26 cellular contexts compared by ENCODE assay signal in the genomic region with DNA sequence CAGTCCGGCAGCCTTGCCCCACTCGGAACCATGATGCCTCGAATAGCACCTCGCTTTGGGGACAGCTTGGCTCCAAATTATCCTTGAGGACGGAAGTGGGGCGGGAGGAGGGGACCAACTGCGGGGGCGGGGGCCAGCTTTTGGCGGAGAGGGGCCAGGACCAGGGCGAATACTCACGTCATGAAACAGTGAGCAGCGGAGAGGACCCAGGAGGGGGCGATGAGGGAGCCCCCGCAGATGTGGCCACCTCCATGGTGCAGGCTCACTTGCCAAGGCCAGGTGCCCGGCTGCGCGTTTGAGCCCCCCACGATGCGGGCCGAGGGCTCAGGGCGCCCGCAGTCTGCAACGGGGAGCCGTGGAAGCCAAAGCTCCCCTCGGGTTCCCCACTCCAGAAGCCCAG. TPM values are rescaled to one million over a fixed set of nuclear protein-coding genes. Genes with fewer than 3 reads are reported as not detected.
DNase-seq lines count a peak whose midpoint lies in the region; ATAC-seq and TF ChIP-seq lines count a peak whose summit lies in the region.
"Had no signal": no experiment of that assay in that cellular context is flagged by ENCODE, and none has a peak within 500 bp of the region (broad histone marks: within the 10 kb centered on the region; RNA-seq: fewer than 3 reads in every experiment).

No MANE protein-coding gene starts in this region.

- H3K9me3 Mint-ChIP-seq in WTC11 (no peaks in the 10 kb centered on the region), HFFc6 (no peaks in the 10 kb centered on the region)
- no peaks in the 10 kb centered on the region for H3K9me3 Mint-ChIP-seq in activated CD4-positive, alpha-beta memory T cell treated with anti-CD3 and anti-CD28 coated beads, Interleukin-2, amount 10 ng/mL, durations not matched to agents 7 days and 5 days
- H3K9me3 Mint-ChIP-seq: CD8-positive, alpha-beta T cell had no signal

- no peaks in the 10 kb centered on the region for H3K27me3 ChIP-seq in BLaER1 treated with 17β-estradiol and CSF1 and Interleukin-3, amounts not matched to agents 10 nM and 100 nM
- peaks cover 23% of the 10 kb centered on the region for H3K27me3 ChIP-seq in H7 (ENCODE audit: control insufficient read depth, insufficient read depth, low read length)
- peaks cover 30% of the 10 kb centered on the region for H3K27me3 ChIP-seq in iPS-15b (ENCODE audit: control insufficient read depth, insufficient read depth, low read length)
- no peaks in the 10 kb centered on the region for H3K27me3 ChIP-seq in A673 (replicated peaks; ENCODE audit: insufficient read depth, low read depth, low read length, poor library complexity)

- H3K27ac ChIP-seq in BLaER1 treated with 17β-estradiol and CSF1 and Interleukin-3, amounts not matched to agents 10 nM and 100 nM: peak overlapping the region; percentile 18 to 77 (median 57); a peak in 17 of 22 replicates
- H3K27ac ChIP-seq in A673 (ENCODE audit: low read depth, low read length, poor library complexity, severe bottlenecking): no peak overlapping the region
- H3K27ac ChIP-seq: C4-2B, SJSA1 had no signal

- POLR2A ChIA-PET in WTC11 (lab: Charles Lee): interaction anchor here (0.6 to 1.9 kb wide), 3 partner anchors 14 to 46 kb away, joined by 3 to 7 read pairs (median 4); a partner anchor contains a TSS
- POLR2A ChIA-PET in A673 (lab: Charles Lee; ENCODE audit: low non-redundant PET): no interaction called here
- POLR2A ChIA-PET in activated CD4-positive, alpha-beta memory T cell treated with anti-CD3 and anti-CD28 coated beads, Interleukin-2, amount 10 ng/mL, durations not matched to agents 7 days and 5 days (lab: Charles Lee): no interaction called here

- CTCF ChIA-PET in WTC11 (lab: Charles Lee): interaction anchor here (0.6 to 1.5 kb wide), 4 partner anchors 17 to 307 kb away, joined by 3 to 4 read pairs (median 4); a partner anchor contains a TSS
- CTCF ChIA-PET in A673 (lab: Charles Lee): no interaction called here
- CTCF ChIA-PET in activated CD4-positive, alpha-beta memory T cell treated with anti-CD3 and anti-CD28 coated beads, Interleukin-2, amount 10 ng/mL, durations not matched to agents 7 days and 5 days (lab: Charles Lee): no interaction called here

- no peak overlapping the region for H3K27ac Mint-ChIP-seq in WTC11
- H3K27ac Mint-ChIP-seq in HFFc6: no peak overlapping the region
- H3K27ac Mint-ChIP-seq in activated CD4-positive, alpha-beta memory T cell treated with anti-CD3 and anti-CD28 coated beads, Interleukin-2, amount 10 ng/mL, durations not matched to agents 7 days and 5 days: no peak overlapping the region
- H3K27ac Mint-ChIP-seq: CD8-positive, alpha-beta T cell had no signal

- H3K4me3 ChIP-seq in BLaER1 treated with 17β-estradiol and CSF1 and Interleukin-3, amounts not matched to agents 10 nM and 100 nM: peak overlapping the region in 4 of 10 experiments; percentile 15 to 42 (median 34); a peak in 4 of 20 replicates
- H3K4me3 ChIP-seq in H7 (ENCODE audit: insufficient read depth, low read depth, low read length) (peak overlapping the region; percentile 53), iPS-15b (ENCODE audit: low read depth, low read length) (peak overlapping the region; percentile 59), A673 (ENCODE audit: low read depth, low read length, poor library complexity, severe bottlenecking) (no peak overlapping the region)
- H3K4me3 ChIP-seq: SJSA1 had no signal

- H3K36me3 Mint-ChIP-seq in WTC11 (no peaks in the 10 kb centered on the region), HFFc6 (ENCODE audit: low read depth) (no peaks in the 10 kb centered on the region)
- H3K36me3 Mint-ChIP-seq in activated CD4-positive, alpha-beta memory T cell treated with anti-CD3 and anti-CD28 coated beads, Interleukin-2, amount 10 ng/mL, durations not matched to agents 7 days and 5 days (ENCODE audit: low read depth): no peaks in the 10 kb centered on the region
- H3K36me3 Mint-ChIP-seq: CD8-positive, alpha-beta T cell had no signal

- no TSS peak for BruUV-seq in A673 (replicated peaks; lab: Mats Ljungman, UMichigan)

- H3K4me3 Mint-ChIP-seq in WTC11 (peak overlapping the region; percentile 55), HFFc6 (no peak overlapping the region)
- H3K4me3 Mint-ChIP-seq in activated CD4-positive, alpha-beta memory T cell treated with anti-CD3 and anti-CD28 coated beads, Interleukin-2, amount 10 ng/mL, durations not matched to agents 7 days and 5 days: no peak overlapping the region
- H3K4me3 Mint-ChIP-seq: CD8-positive, alpha-beta T cell had no signal

- DNase-seq in H7: peak; percentile 68
- DNase-seq in WTC11 (ENCODE audit: low spot score): no peak
- DNase-seq in HFFc6: no peak
- no peak for DNase-seq in A673 (ENCODE audit: low spot score)
- DNase-seq in activated CD4-positive, alpha-beta memory T cell treated with anti-CD3 and anti-CD28 coated beads, Interleukin-2, amount 10 ng/mL, durations not matched to agents 7 days and 5 days: no peak
- DNase-seq: AML-193; Caco-2; CD8-positive, alpha-beta T cell; DMS 273 treated with DMSO at 0.1 percent for 48 hours; DMS79 treated with DMSO at 0.1 percent for 48 hours; KBM-7; MM.1S; NCI-H1417; NCI-H1694; NCI-H2029 treated with DMSO at 0.1 percent for 48 hours; NCI-H2227 treated with DMSO at 0.1 percent for 48 hours; NCI-H526 treated with DMSO at 0.1 percent for 48 hours; Right ventricle myocardium superior; RPMI8226; T-helper 1 cell had no signal

- H3K27me3 Mint-ChIP-seq in WTC11 (ENCODE audit: low read depth) (peaks cover 40% of the 10 kb centered on the region), HFFc6 (ENCODE audit: insufficient read depth) (peaks cover 24% of the 10 kb centered on the region)
- peaks cover 9% of the 10 kb centered on the region for H3K27me3 Mint-ChIP-seq in activated CD4-positive, alpha-beta memory T cell treated with anti-CD3 and anti-CD28 coated beads, Interleukin-2, amount 10 ng/mL, durations not matched to agents 7 days and 5 days

- peaks cover 25 to 49% (median 33%) of the 10 kb centered on the region in 10 experiments for H3K4me1 ChIP-seq in BLaER1 treated with 17β-estradiol and CSF1 and Interleukin-3, amounts not matched to agents 10 nM and 100 nM
- H3K4me1 ChIP-seq in iPS-15b (ENCODE audit: control insufficient read depth, insufficient read depth, low read length): peaks cover 9% of the 10 kb centered on the region
- no peaks in the 10 kb centered on the region for H3K4me1 ChIP-seq in A673 (ENCODE audit: insufficient read depth, low read length, poor library complexity, severe bottlenecking)
- H3K4me1 ChIP-seq: Caco-2, SJSA1 had no signal

- no peaks in the 10 kb centered on the region for H3K36me3 ChIP-seq in BLaER1 treated with 17β-estradiol and CSF1 and Interleukin-3, amounts not matched to agents 10 nM and 100 nM
- H3K36me3 ChIP-seq in H7 (replicated peaks; ENCODE audit: control insufficient read depth, insufficient read depth, low read length): no peaks in the 10 kb centered on the region
- no peaks in the 10 kb centered on the region for H3K36me3 ChIP-seq in iPS-15b (ENCODE audit: control insufficient read depth, insufficient read depth, low read length)
- no peaks in the 10 kb centered on the region for H3K36me3 ChIP-seq in A673 (ENCODE audit: insufficient read depth, low read length, poor library complexity, severe bottlenecking)
- H3K36me3 ChIP-seq: SJSA1 had no signal

- H3K9ac ChIP-seq in BLaER1 treated with 17β-estradiol and CSF1 and Interleukin-3, amounts not matched to agents 10 nM and 100 nM: peak overlapping the region in 8 of 11 experiments; percentile 12 to 75 (median 60); a peak in 11 of 22 replicates
- no peak overlapping the region for H3K9ac ChIP-seq in iPS-15b (ENCODE audit: low read depth, low read length)

- H3K9me3 ChIP-seq in BLaER1 treated with 17β-estradiol and CSF1 and Interleukin-3, amounts not matched to agents 10 nM and 100 nM (replicated peaks in 1 of 11): no peaks in the 10 kb centered on the region
- no peaks in the 10 kb centered on the region for H3K9me3 ChIP-seq in iPS-15b (ENCODE audit: control insufficient read depth, insufficient read depth, low read length)
- H3K9me3 ChIP-seq in A673 (ENCODE audit: low read depth, low read length, poor library complexity, severe bottlenecking): no peaks in the 10 kb centered on the region
- H3K9me3 ChIP-seq: Caco-2, SJSA1 had no signal

- intact Hi-C loops in A673 (cut with micrococcal nuclease; ENCODE audit: unreplicated experiment): loop anchor here (10.0 kb wide), 1 partner anchor 194 kb away; a partner anchor contains a TSS

- H3K4me1 Mint-ChIP-seq in WTC11: peaks cover 20% of the 10 kb centered on the region
- no peaks in the 10 kb centered on the region for H3K4me1 Mint-ChIP-seq in HFFc6 (ENCODE audit: low read depth)
- H3K4me1 Mint-ChIP-seq in activated CD4-positive, alpha-beta memory T cell treated with anti-CD3 and anti-CD28 coated beads, Interleukin-2, amount 10 ng/mL, durations not matched to agents 7 days and 5 days: peaks cover 2% of the 10 kb centered on the region

- peak overlapping the region; percentile 48 to 94 (median 72); a peak in 19 of 22 replicates for H3K4me2 ChIP-seq in BLaER1 treated with 17β-estradiol and CSF1 and Interleukin-3, amounts not matched to agents 10 nM and 100 nM

- H4K20me1 ChIP-seq in BLaER1 treated with 17β-estradiol and CSF1 and Interleukin-3, amounts not matched to agents 10 nM and 100 nM: no peaks in the 10 kb centered on the region

- ATAC-seq in WTC11: no peak
- no peak for ATAC-seq in HG02852 (IDR thresholded peaks at IDR 0.05; ENCODE audit: unreplicated experiment)
- ATAC-seq: CD8-positive, alpha-beta T cell had no signal

- TF ChIP-seq CTCF in WTC11 (IDR thresholded peaks at IDR 0.05) (no peak), HFFc6 (IDR thresholded peaks at IDR 0.05) (no peak), A673 (conservative IDR thresholded peaks at IDR 0.05; ENCODE audit: low read depth, low read length) (no peak)

RNA-seq across cellular contexts. Expression of a gene that starts 1.0 kb away (rescaled TPM):
- total RNA-seq in H7 (2014; rRNA removed; shearing (Covaris generic)): 0.59 and 1.1 TPM in 2 replicates
- total RNA-seq in WTC11 (2021) (0.48 to 1.5 TPM (median 1.3 TPM) in 3 replicates), A673 (2021) (0.41 and 0.72 TPM in 2 replicates)
- total RNA-seq in HFFc6 (2021; fragmentation: NEBNext Ultra II Directional; extraction: Animal tissue kit (Norgen Biotek cat#: 25700)): under 1 TPM in 4 of 6 experiments, not detected in 2; 0.38 to 0.60 (median 0.47) TPM
- under 1 TPM; 0.58 to 0.85 TPM for total RNA-seq in activated CD4-positive, alpha-beta memory T cell treated with anti-CD3 and anti-CD28 coated beads, Interleukin-2, amount 10 ng/mL, durations not matched to agents 7 days and 5 days
- total RNA-seq: NCI-H460 had no signal

RNA-seq across cellular contexts. Expression of a gene that starts 13.4 kb away (rescaled TPM):
- total RNA-seq in H7 (2014; rRNA removed; shearing (Covaris generic)): 57.1 and 65.4 TPM in 2 replicates
- total RNA-seq in WTC11 (2021) (78.8 to 127 TPM (median 127 TPM) in 3 replicates), A673 (2021) (not detected in 2 replicates)
- not detected for total RNA-seq in HFFc6 (2021; fragmentation: NEBNext Ultra II Directional; extraction: Animal tissue kit (Norgen Biotek cat#: 25700))
- total RNA-seq in activated CD4-positive, alpha-beta memory T cell treated with anti-CD3 and anti-CD28 coated beads, Interleukin-2, amount 10 ng/mL, durations not matched to agents 7 days and 5 days: not detected
- total RNA-seq: CD8-positive, alpha-beta T cell; NCI-H460; Right ventricle myocardium superior; SJSA1 had no signal

RNA-seq across cellular contexts. Expression of a gene that starts 31.0 kb away (rescaled TPM):
- 35.3 and 39.8 TPM in 2 replicates for total RNA-seq in H7 (2014; rRNA removed; shearing (Covaris generic))
- total RNA-seq in WTC11 (2021): 631 to 770 TPM (median 679 TPM) in 3 replicates
- total RNA-seq in HFFc6 (2021; fragmentation: NEBNext Ultra II Directional; extraction: Animal tissue kit (Norgen Biotek cat#: 25700)): 100 to 1,000 TPM; 275 to 504 (median 422) TPM
- 1,134 and 1,264 TPM in 2 replicates for total RNA-seq in A673 (2021)
- total RNA-seq in activated CD4-positive, alpha-beta memory T cell treated with anti-CD3 and anti-CD28 coated beads, Interleukin-2, amount 10 ng/mL, durations not matched to agents 7 days and 5 days: 100 to 1,000 TPM; 386 to 397 TPM

RNA-seq across cellular contexts. Expression of a gene that starts 31.4 kb away (rescaled TPM):
- total RNA-seq in H7 (2014; rRNA removed; shearing (Covaris generic)): 61.7 and 77.2 TPM in 2 replicates
- total RNA-seq in WTC11 (2021) (65.7 to 70.8 TPM (median 69.8 TPM) in 3 replicates), A673 (2021) (65.4 and 70.6 TPM in 2 replicates)
- 10 to 100 TPM; 28.1 to 31.8 (median 29.6) TPM for total RNA-seq in HFFc6 (2021; fragmentation: NEBNext Ultra II Directional; extraction: Animal tissue kit (Norgen Biotek cat#: 25700))
- total RNA-seq in activated CD4-positive, alpha-beta memory T cell treated with anti-CD3 and anti-CD28 coated beads, Interleukin-2, amount 10 ng/mL, durations not matched to agents 7 days and 5 days: 10 to 100 TPM; 43.7 to 44.3 TPM

RNA-seq across cellular contexts. Expression of a gene that starts 40.7 kb away (rescaled TPM):
- total RNA-seq in H7 (2014; rRNA removed; shearing (Covaris generic)): 52.7 and 64.0 TPM in 2 replicates
- total RNA-seq in WTC11 (2021): 58.3 to 71.3 TPM (median 69.3 TPM) in 3 replicates
- total RNA-seq in HFFc6 (2021; fragmentation: NEBNext Ultra II Directional; extraction: Animal tissue kit (Norgen Biotek cat#: 25700)): 10 to 100 TPM; 56.8 to 64.8 (median 59.4) TPM
- 36.6 and 40.6 TPM in 2 replicates for total RNA-seq in A673 (2021)
- 10 to 100 TPM; 32.9 to 34.4 TPM for total RNA-seq in activated CD4-positive, alpha-beta memory T cell treated with anti-CD3 and anti-CD28 coated beads, Interleukin-2, amount 10 ng/mL, durations not matched to agents 7 days and 5 days

Comparison
In these comparisons a context has a peak if more than half of its experiments do, and no peak if none do; other contexts are left out.
1. RNA of a gene that starts 13.4 kb away (total RNA-seq): 78.8 to 127 TPM in WTC11 and 57.1 to 65.4 TPM in H7; not detected in activated CD4-positive, alpha-beta memory T cell treated with anti-CD3 and anti-CD28 coated beads, Interleukin-2, amount 10 ng/mL, durations not matched to agents 7 days and 5 days, not detected in HFFc6 and not detected in A673; every median in the first group is over 10 times any median in the second.